Comparison of ENCODE assay signal across 22 cellular contexts in the genomic region with DNA sequence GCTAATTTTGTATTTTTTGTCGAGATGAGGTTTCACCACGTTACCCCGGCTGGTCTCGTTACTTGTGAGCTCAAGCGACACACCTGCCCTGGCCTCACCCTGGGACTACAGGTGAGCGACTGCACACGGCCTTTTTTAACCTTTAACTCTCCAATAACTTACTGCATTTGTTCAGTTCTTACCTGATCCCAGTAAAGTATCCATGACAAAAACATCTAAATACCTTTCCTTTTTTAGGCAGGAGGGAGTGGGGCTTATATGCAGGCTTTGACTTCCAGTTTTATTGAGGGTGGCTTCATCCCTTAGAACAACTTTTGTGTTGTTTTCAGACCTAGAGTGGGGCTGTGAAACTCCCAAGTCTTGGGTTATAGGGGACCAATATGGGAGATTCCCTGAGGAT.
DNase-seq lines count a peak whose midpoint lies in the region; ATAC-seq and TF ChIP-seq lines count a peak whose summit lies in the region.
"Had no signal": no experiment of that assay in that cellular context is flagged by ENCODE, and none has a peak within 500 bp of the region (broad histone marks: within the 10 kb centered on the region; RNA-seq: fewer than 3 reads in every experiment).

No MANE protein-coding gene starts in this region.

- H3K9me3 ChIP-seq in cardiac muscle cell (ENCODE audit: low read depth) (no peaks in the 10 kb centered on the region), right cardiac atrium (ENCODE audit: control insufficient read depth, low read length) (no peaks in the 10 kb centered on the region), RWPE2 (ENCODE audit: severe bottlenecking) (no peaks in the 10 kb centered on the region), iPS-15b (ENCODE audit: control insufficient read depth, insufficient read depth, low read length) (no peaks in the 10 kb centered on the region), colonic mucosa (no peaks in the 10 kb centered on the region)
- H3K9me3 ChIP-seq: BE2C had no signal

- H3K27me3 ChIP-seq in cardiac muscle cell (no peaks in the 10 kb centered on the region), right cardiac atrium (ENCODE audit: control insufficient read depth, insufficient read depth) (no peaks in the 10 kb centered on the region), RWPE2 (ENCODE audit: insufficient read depth, poor library complexity, severe bottlenecking) (no peaks in the 10 kb centered on the region), iPS-15b (ENCODE audit: control insufficient read depth, insufficient read depth, low read length) (no peaks in the 10 kb centered on the region), colonic mucosa (no peaks in the 10 kb centered on the region)
- H3K27me3 ChIP-seq: BE2C had no signal

- H3K4me1 ChIP-seq in cardiac muscle cell (ENCODE audit: low read depth) = peaks cover 56% of the 10 kb centered on the region
- peaks cover 13% of the 10 kb centered on the region for H3K4me1 ChIP-seq in right cardiac atrium (ENCODE audit: control insufficient read depth, insufficient read depth, low read length)
- peaks cover 54% of the 10 kb centered on the region for H3K4me1 ChIP-seq in RWPE2 (ENCODE audit: insufficient read depth, poor library complexity, severe bottlenecking)
- H3K4me1 ChIP-seq in iPS-15b (ENCODE audit: control insufficient read depth, insufficient read depth, low read length) = peaks cover 54% of the 10 kb centered on the region
- H3K4me1 ChIP-seq in colonic mucosa = peaks cover 3% of the 10 kb centered on the region
- H3K4me1 ChIP-seq: BE2C had no signal

- H3K27ac ChIP-seq in cardiac muscle cell (peak overlapping the region; percentile 4), right cardiac atrium (ENCODE audit: low read length) (no peak overlapping the region), RWPE2 (ENCODE audit: poor library complexity, severe bottlenecking) (peak overlapping the region; percentile 100), colonic mucosa (no peak overlapping the region)
- H3K27ac ChIP-seq: 22Rv1, RWPE1 had no signal

- no peak for ATAC-seq in right cardiac atrium
- ATAC-seq in RWPE2 (ENCODE audit: low read depth) = no peak

- no peak overlapping the region for H3K4me3 ChIP-seq in cardiac muscle cell
- H3K4me3 ChIP-seq in right cardiac atrium (ENCODE audit: low read length) = no peak overlapping the region
- no peak overlapping the region for H3K4me3 ChIP-seq in RWPE2 (ENCODE audit: severe bottlenecking)
- H3K4me3 ChIP-seq in iPS-15b (ENCODE audit: low read depth, low read length) = no peak overlapping the region
- H3K4me3 ChIP-seq in colonic mucosa = no peak overlapping the region

- TF ChIP-seq CTCF in cardiac muscle cell (IDR thresholded peaks at IDR 0.05; ENCODE audit: low read depth, low read length) = no peak
- no peak for TF ChIP-seq CTCF in RWPE2 (IDR thresholded peaks at IDR 0.05; ENCODE audit: poor library complexity, severe bottlenecking)
- no peak for TF ChIP-seq CTCF in colonic mucosa (IDR thresholded peaks at IDR 0.05)

- H3K36me3 ChIP-seq in cardiac muscle cell (no peaks in the 10 kb centered on the region), RWPE2 (ENCODE audit: low read depth) (no peaks in the 10 kb centered on the region), iPS-15b (ENCODE audit: control insufficient read depth, insufficient read depth, low read length) (no peaks in the 10 kb centered on the region), colonic mucosa (no peaks in the 10 kb centered on the region)
- H3K36me3 ChIP-seq: BE2C had no signal

- H3K9ac ChIP-seq in iPS-15b (ENCODE audit: low read depth, low read length) (peak overlapping the region; percentile 55), colonic mucosa (ENCODE audit: low read depth in 2 of 2, low read length in 2 of 2) (no peak overlapping the region)

- 78% methylated on average over 7 of the region's 7 CpGs for WGBS in right cardiac atrium

- intact Hi-C loops in right cardiac atrium (cut with DNase I) (no loop called here), colonic mucosa (cut with DNase I) (no loop called here)

- no peak for DNase-seq in cardiac muscle cell (ENCODE audit: low read depth in 1 of 2, low spot score in 1 of 2)
- no peak for DNase-seq in right cardiac atrium
- DNase-seq in RWPE2 (ENCODE audit: low spot score) = no peak
- DNase-seq in NCI-H1092 (lab: John Stamatoyannopoulos, UW) = no peak
- no peak for DNase-seq in NCI-H1436 (lab: John Stamatoyannopoulos, UW)
- DNase-seq in colonic mucosa = no peak
- DNase-seq in dedifferentiated amniotic fluid mesenchymal stem cell (ENCODE audit: extremely low spot score) = no peak
- DNase-seq: ACHN; BE2C; CD8-positive, alpha-beta memory T cell; DMS 273 treated with DMSO at 0.1 percent for 48 hours; DMS79 treated with DMSO at 0.1 percent for 48 hours; GF-D8; Karpas-422; NCI-H1105; NCI-H146; NCI-H2029; NCI-H446 treated with DMSO at 0.1 percent for 48 hours; NCI-H526 had no signal

Comparison
In these comparisons a context has a peak if more than half of its experiments do, and no peak if none do; other contexts are left out.
1. H3K27ac ChIP-seq: peak in cardiac muscle cell (single experiment) and RWPE2 (single experiment); none in right cardiac atrium (single experiment) and colonic mucosa (single experiment).